ENCODE assay signal across 35 cellular contexts in the genomic region with DNA sequence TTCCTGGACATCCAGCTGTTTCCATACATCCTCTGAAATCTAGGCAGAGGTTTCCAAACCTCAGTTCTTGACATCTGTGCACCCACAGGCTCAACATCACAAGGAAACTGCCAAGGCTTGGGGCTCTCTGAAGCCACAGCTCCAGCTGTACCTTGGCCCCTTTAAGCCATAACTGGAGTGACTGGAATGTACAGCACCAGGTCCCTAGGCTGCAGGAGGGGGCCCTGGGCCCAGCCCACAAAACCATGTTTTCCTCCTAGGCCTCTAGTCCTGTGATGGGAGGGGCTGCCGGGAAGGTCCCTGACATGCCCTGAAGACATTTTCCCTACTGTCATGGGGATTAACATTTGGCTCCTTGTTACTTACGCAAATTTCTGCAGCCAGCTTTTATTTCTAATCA.
"Had no signal": no experiment of that assay in that cellular context is flagged by ENCODE, and none has a peak within 500 bp of the region (broad histone marks: within the 10 kb centered on the region; RNA-seq: fewer than 3 reads in every experiment).

No MANE protein-coding gene starts in this region.

- H3K27me3 ChIP-seq: MG63 had no signal

- H3K4me3 ChIP-seq: MG63 had no signal

- H3K9me3 ChIP-seq: MG63 had no signal

- H3K4me2 ChIP-seq: KMS-11 had no signal

- DNase-seq: Kasumi-1, KBM-7, KG1, MG63, MM.1S, MV-4-11, NCI-H1048, NCI-H1092, NCI-H1092 treated with DMSO at 0.1 percent for 48 hours, NCI-H1105, NCI-H1105 treated with DMSO at 0.1 percent for 48 hours, NCI-H1417, NCI-H1417 treated with DMSO at 0.1 percent for 48 hours, NCI-H1436, NCI-H1436 treated with DMSO at 0.1 percent for 48 hours, NCI-H146, NCI-H1694, NCI-H1694 treated with DMSO at 0.1 percent for 48 hours, NCI-H187, NCI-H187 treated with DMSO at 0.1 percent for 48 hours, NCI-H1930, NCI-H2029, NCI-H2029 treated with DMSO at 0.1 percent for 48 hours, NCI-H2081, NCI-H2081 treated with DMSO at 0.1 percent for 48 hours, NCI-H2107, NCI-H2171, NCI-H2171 treated with DMSO at 0.1 percent for 48 hours, NCI-H2227 treated with DMSO at 0.1 percent for 48 hours, NCI-H226, NCI-H345, NCI-H446, NCI-H446 treated with DMSO at 0.1 percent for 48 hours, NCI-H510A had no signal

- H3K9ac ChIP-seq: KMS-11 had no signal

- H3K27ac ChIP-seq: KMS-11 had no signal

- H3K36me3 ChIP-seq: MG63 had no signal
